ENCODE assay signal across 9 cellular contexts in genomic region chrX:150587585-150588503, GRCh38. TPM values are rescaled to one million over a fixed set of nuclear protein-coding genes. Genes with fewer than 3 reads are reported as not detected.
A peak's percentile ranks its signal among the peaks of the same experiment; 100 is the strongest.
DNase-seq lines count a peak whose midpoint lies in the region; ATAC-seq and TF ChIP-seq lines count a peak whose summit lies in the region.
"Had no signal": no experiment of that assay in that cellular context is flagged by ENCODE, and none has a peak within 500 bp of the region (broad histone marks: within the 10 kb centered on the region; RNA-seq: fewer than 3 reads in every experiment).

No MANE protein-coding gene starts in this region.

- H3K27me3 ChIP-seq in MM.1S (replicated peaks; ENCODE audit: insufficient read depth, low read length) (no peaks in the 10 kb centered on the region), stomach (no peaks in the 10 kb centered on the region)

- intact Hi-C loops in stomach (cut with DNase I; ENCODE audit: low total_unique reads) = no loop called here

- peaks cover 14% of the 10 kb centered on the region for H3K4me1 Mint-ChIP-seq in activated T-cell treated with anti-CD3 and anti-CD28 coated beads, Interleukin-2, amount 50 U/mL, for 72 hours (ENCODE audit: low read depth)

- H3K9me3 ChIP-seq in MM.1S (replicated peaks; ENCODE audit: insufficient read depth, low read length) = no peaks in the 10 kb centered on the region
- H3K9me3 ChIP-seq in stomach = no peaks in the 10 kb centered on the region

- no peaks in the 10 kb centered on the region; the same call in 1 of the 2 replicates for H3K79me2 ChIP-seq in MM.1S (ENCODE audit: low read length)

- no peak for TF ChIP-seq POLR2A in stomach (IDR thresholded peaks at IDR 0.05)

- no peak overlapping the region for H3K4me2 ChIP-seq in MM.1S (ENCODE audit: low read depth, low read length)

- H3K27me3 Mint-ChIP-seq in activated T-cell treated with anti-CD3 and anti-CD28 coated beads, Interleukin-2, amount 50 U/mL, for 72 hours (ENCODE audit: low read depth) = peaks cover 17% of the 10 kb centered on the region

- no peaks in the 10 kb centered on the region for H3F3A ChIP-seq in MM.1S (ENCODE audit: insufficient read depth, low read length)

- no peak overlapping the region for H3K9ac ChIP-seq in MM.1S (ENCODE audit: low read length)

- H3K4me1 ChIP-seq in MM.1S (ENCODE audit: low read length) = no peaks in the 10 kb centered on the region
- H3K4me1 ChIP-seq in stomach = no peaks in the 10 kb centered on the region

- no peak overlapping the region for H3K4me3 Mint-ChIP-seq in activated T-cell treated with anti-CD3 and anti-CD28 coated beads, Interleukin-2, amount 50 U/mL, for 72 hours

- no peaks in the 10 kb centered on the region for H3K9me3 Mint-ChIP-seq in activated T-cell treated with anti-CD3 and anti-CD28 coated beads, Interleukin-2, amount 50 U/mL, for 72 hours

- H4K20me1 ChIP-seq in MM.1S (ENCODE audit: insufficient read depth, low read length) = no peaks in the 10 kb centered on the region; the same call in 1 of the 2 replicates

- DNase-seq in EH (ENCODE audit: low read depth) = peak; percentile 31
- DNase-seq in MM.1S = no peak
- peak; percentile 37 to 39 for DNase-seq in activated T-cell treated with anti-CD3 and anti-CD28 coated beads, Interleukin-2, amount 50 U/mL, for 72 hours
- DNase-seq in iPS-NIHi11 (ENCODE audit: low spot score) = peak; percentile 19
- no peak for DNase-seq in stomach
- DNase-seq in islet precursor cell = no peak
- DNase-seq in occipital lobe (lab: John Stamatoyannopoulos, UW) = no peak

- H3K4me3 ChIP-seq in MM.1S (ENCODE audit: low read length) (no peak overlapping the region), stomach (no peak overlapping the region)

- WGBS in stomach, 5 donors = 57 to 77% (median 75%) methylated on average over 8 of the region's 8 CpGs

- ATAC-seq in activated T-cell treated with anti-CD3 and anti-CD28 coated beads, Interleukin-2, amount 50 U/mL, for 72 hours (replicated peaks in 1 of 2) = no peak
- no peak for ATAC-seq in GM18498 (IDR thresholded peaks at IDR 0.05; ENCODE audit: unreplicated experiment)
- ATAC-seq: left colon had no signal

- H3K27ac ChIP-seq in MM.1S (ENCODE audit: low read length) (no peak overlapping the region), stomach (no peak overlapping the region)

- TF ChIP-seq CTCF in MM.1S (IDR thresholded peaks at IDR 0.05; ENCODE audit: low read length) (peak; percentile 53), stomach (IDR thresholded peaks at IDR 0.05) (peak in 4 of 7 experiments; percentile 26 to 50 (median 30))

- H2AFZ ChIP-seq in MM.1S (ENCODE audit: low read length) = no peak overlapping the region

- TF ChIP-seq EP300 in stomach (IDR thresholded peaks at IDR 0.05) = no peak

- no peaks in the 10 kb centered on the region for H3K36me3 ChIP-seq in MM.1S (replicated peaks; ENCODE audit: insufficient read depth, low read length)
- no peaks in the 10 kb centered on the region for H3K36me3 ChIP-seq in stomach

- no peak overlapping the region for H3K27ac Mint-ChIP-seq in activated T-cell treated with anti-CD3 and anti-CD28 coated beads, Interleukin-2, amount 50 U/mL, for 72 hours

- H3K36me3 Mint-ChIP-seq in activated T-cell treated with anti-CD3 and anti-CD28 coated beads, Interleukin-2, amount 50 U/mL, for 72 hours (ENCODE audit: insufficient read depth in 2 of 2) = no peaks in the 10 kb centered on the region

- H3K9me2 ChIP-seq in MM.1S (replicated peaks; ENCODE audit: insufficient read depth, low read length) = no peaks in the 10 kb centered on the region

RNA-seq across cellular contexts. Expression of gene MTM1, which starts 19.4 kb away (rescaled TPM):
- total RNA-seq in activated T-cell treated with anti-CD3 and anti-CD28 coated beads, Interleukin-2, amount 50 U/mL, for 72 hours = 10 to 100 TPM; 28.9 to 30.9 TPM
- 10 to 100 TPM in 3 of 5 donors, 1 to 10 TPM in 2; 5.8 to 28.0 (median 20.5) TPM for total RNA-seq in stomach
- 1 to 10 TPM; 3.5 to 5.8 (median 4.7) TPM for polyA plus RNA-seq in stomach
- 17.3 TPM for total RNA-seq in occipital lobe

Comparison
In these comparisons a context has a peak if more than half of its experiments do, and no peak if none do; other contexts are left out.
1. DNase-seq: peak in EH (single experiment), activated T-cell treated with anti-CD3 and anti-CD28 coated beads, Interleukin-2, amount 50 U/mL, for 72 hours (2 of 2) and iPS-NIHi11 (single experiment); none in MM.1S (single experiment), stomach (single experiment), islet precursor cell (single experiment) and occipital lobe (single experiment).